Comparison of ENCODE assay signal across 18 cellular contexts in the genomic region with DNA sequence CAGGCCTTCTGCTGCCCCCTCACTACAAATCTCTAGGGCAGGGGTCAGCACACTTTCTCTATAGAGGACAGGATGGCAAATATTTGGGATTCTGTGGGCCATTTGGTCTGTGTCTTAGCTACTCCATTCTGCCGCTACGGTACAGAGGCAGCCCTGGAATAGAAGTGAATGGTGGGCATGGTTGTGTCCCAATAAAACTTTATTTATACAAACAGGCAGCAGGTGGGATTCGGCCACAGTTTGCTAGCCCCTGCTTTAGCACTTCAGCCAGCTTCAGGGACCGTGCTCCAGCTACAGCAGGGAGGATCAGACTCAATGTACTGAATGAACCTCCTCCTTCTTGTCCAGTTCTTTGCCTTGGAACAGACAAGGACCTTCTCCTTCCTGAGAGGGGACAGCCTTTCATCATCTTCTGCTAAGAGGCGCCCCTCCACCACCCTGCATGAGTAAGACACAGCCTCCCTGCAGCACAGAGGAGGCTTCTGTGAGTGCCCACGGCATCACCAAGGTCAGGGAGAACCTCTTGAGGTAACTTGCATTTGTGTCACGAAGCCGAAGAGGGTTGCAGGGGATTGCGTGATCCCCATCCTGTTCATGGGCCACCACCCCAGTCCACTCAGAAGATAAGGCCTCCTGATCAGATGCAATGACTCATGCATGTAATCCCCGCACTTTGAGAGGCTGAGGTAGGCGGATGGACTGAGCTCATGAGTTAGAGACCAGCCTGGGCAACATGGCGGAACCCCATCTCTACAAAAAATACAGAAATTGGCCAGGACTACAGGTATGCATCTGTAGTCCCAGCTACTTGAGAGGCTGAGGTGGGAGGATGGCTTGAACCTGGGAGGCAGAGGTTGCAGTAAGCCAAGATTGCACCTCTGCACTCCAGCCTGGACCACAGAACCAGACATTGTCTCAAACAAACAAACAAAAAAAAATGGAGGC. TPM values are rescaled to one million over a fixed set of nuclear protein-coding genes. Genes with fewer than 3 reads are reported as not detected.
A peak's percentile ranks its signal among the peaks of the same experiment; 100 is the strongest.
DNase-seq lines count a peak whose midpoint lies in the region; ATAC-seq and TF ChIP-seq lines count a peak whose summit lies in the region.
"Had no signal": no experiment of that assay in that cellular context is flagged by ENCODE, and none has a peak within 500 bp of the region (broad histone marks: within the 10 kb centered on the region; RNA-seq: fewer than 3 reads in every experiment).

No MANE protein-coding gene starts in this region.

- no peak overlapping the region for H3K56ac ChIP-seq in mesendoderm (ENCODE audit: low read length)

- H3K27me3 Mint-ChIP-seq in activated CD8-positive, alpha-beta memory T cell treated with anti-CD3 and anti-CD28 coated beads, Interleukin-2, amount 10 ng/mL, durations not matched to agents 7 days and 5 days: no peaks in the 10 kb centered on the region
- H3K27me3 Mint-ChIP-seq: CD4-positive, alpha-beta T cell; central memory CD8-positive, alpha-beta T cell had no signal

- H3K18ac ChIP-seq in mesenchymal stem cell (ENCODE audit: low read depth in 1 of 2, low read length in 2 of 2): no peak overlapping the region
- H3K18ac ChIP-seq in mesendoderm (ENCODE audit: low read length): no peak overlapping the region

- H2BK15ac ChIP-seq in mesenchymal stem cell (ENCODE audit: low read depth, poor library complexity, severe bottlenecking): no peak overlapping the region
- H2BK15ac ChIP-seq in mesendoderm (replicated peaks; ENCODE audit: low read depth): no peak overlapping the region

- H2AK5ac ChIP-seq in mesenchymal stem cell (ENCODE audit: low read length, severe bottlenecking) (no peak overlapping the region), mesendoderm (ENCODE audit: low read length) (no peak overlapping the region)

- TF ChIP-seq POLR2A in transverse colon (IDR thresholded peaks at IDR 0.05): no peak

- no peak overlapping the region for H4K91ac ChIP-seq in mesenchymal stem cell (ENCODE audit: low read length)

- 95% methylated on average over 10 of the region's 12 CpGs for WGBS in mesenchymal stem cell
- 60 to 91% methylated on average over 1 to 12 of the region's 12 CpGs for WGBS in transverse colon (ENCODE audit: low coverage in 1 of 2), 2 donors
- no CpG with 5 or more reads among the region's 12 CpGs for WGBS in mesendoderm (ENCODE audit: extremely low coverage, insufficient coverage, low lambda C conversion rate)

- peaks cover 15% of the 10 kb centered on the region for H3K4me1 ChIP-seq in mesenchymal stem cell (ENCODE audit: control insufficient read depth, insufficient read depth, low read depth, low read length)
- H3K4me1 ChIP-seq in transverse colon: peaks cover 10 to 33% (median 16%) of the 10 kb centered on the region in 4 donors
- peaks cover 3% of the 10 kb centered on the region for H3K4me1 ChIP-seq in mesendoderm (ENCODE audit: control insufficient read depth, low read depth, low read length)

- H3K36me3 ChIP-seq in mesenchymal stem cell (ENCODE audit: control insufficient read depth in 1 of 2, insufficient read depth in 2 of 2, low read depth in 1 of 2, low read length in 2 of 2) (peaks cover 57 to 61% of the 10 kb centered on the region in 2 experiments), transverse colon (peaks cover 0 to 31% (median 12%) of the 10 kb centered on the region in 4 donors), mesendoderm (ENCODE audit: control insufficient read depth, insufficient read depth, low read length) (peaks cover 11% of the 10 kb centered on the region)

- CTCF ChIA-PET in activated CD8-positive, alpha-beta memory T cell treated with anti-CD3 and anti-CD28 coated beads, Interleukin-2, amount 10 ng/mL, durations not matched to agents 7 days and 5 days (lab: Charles Lee): interaction anchor here (1.3 to 4.2 kb wide), 2 partner anchors 31 to 116 kb away, joined by 3 to 21 read pairs; no protein-coding TSS in a partner anchor

- H3K14ac ChIP-seq in mesenchymal stem cell (ENCODE audit: low read length in 2 of 2): no peak overlapping the region

- peaks cover 32% of the 10 kb centered on the region for H3K4me1 Mint-ChIP-seq in activated CD8-positive, alpha-beta memory T cell treated with anti-CD3 and anti-CD28 coated beads, Interleukin-2, amount 10 ng/mL, durations not matched to agents 7 days and 5 days

- H2BK12ac ChIP-seq in mesenchymal stem cell (ENCODE audit: low read length in 2 of 2): no peak overlapping the region

- no peak overlapping the region for H3K27ac ChIP-seq in mesenchymal stem cell (ENCODE audit: low read length, poor library complexity, severe bottlenecking)
- peak overlapping the region; percentile 38 to 75 (median 47) for H3K27ac ChIP-seq in transverse colon
- H3K27ac ChIP-seq in mesendoderm (ENCODE audit: low read depth, low read length): no peak overlapping the region
- H3K27ac ChIP-seq: neutrophil, right atrium auricular region, thyroid gland had no signal

- H3K9me3 Mint-ChIP-seq in activated CD8-positive, alpha-beta memory T cell treated with anti-CD3 and anti-CD28 coated beads, Interleukin-2, amount 10 ng/mL, durations not matched to agents 7 days and 5 days (ENCODE audit: low read depth): no peaks in the 10 kb centered on the region
- H3K9me3 Mint-ChIP-seq: activated T-cell treated with anti-CD3 and anti-CD28 coated beads, Interleukin-2, amount 50 U/mL, for 72 hours; CD4-positive, alpha-beta T cell; central memory CD8-positive, alpha-beta T cell had no signal

- no peak overlapping the region for H3K23ac ChIP-seq in mesenchymal stem cell (ENCODE audit: low read length in 2 of 2)
- no peak overlapping the region for H3K23ac ChIP-seq in mesendoderm (ENCODE audit: low read length)

- ATAC-seq in activated CD8-positive, alpha-beta memory T cell treated with anti-CD3 and anti-CD28 coated beads, Interleukin-2, amount 10 ng/mL, durations not matched to agents 7 days and 5 days: no peak
- ATAC-seq: activated T-cell treated with anti-CD3 and anti-CD28 coated beads, Interleukin-2, amount 50 U/mL, for 72 hours; HCT116 had no signal

- H3K4me3 ChIP-seq in mesenchymal stem cell (ENCODE audit: insufficient read depth in 1 of 2, low read depth in 1 of 2, low read length in 2 of 2) (no peak overlapping the region), transverse colon (no peak overlapping the region), mesendoderm (ENCODE audit: low read length) (no peak overlapping the region)
- H3K4me3 ChIP-seq: right atrium auricular region, thyroid gland had no signal

- TF ChIP-seq EP300 in transverse colon (IDR thresholded peaks at IDR 0.05; ENCODE audit: low read depth): no peak

- no peak overlapping the region for H2BK120ac ChIP-seq in mesenchymal stem cell (ENCODE audit: low read depth, low read length)
- H2BK120ac ChIP-seq in mesendoderm (ENCODE audit: low read depth, low read length): no peak overlapping the region

- peaks cover 7% of the 10 kb centered on the region for H3K79me2 ChIP-seq in mesendoderm (ENCODE audit: control insufficient read depth, insufficient read depth, low read length)

- H3K4me2 ChIP-seq in mesenchymal stem cell (ENCODE audit: low read length, poor library complexity, severe bottlenecking): no peak overlapping the region
- no peak overlapping the region for H3K4me2 ChIP-seq in mesendoderm (ENCODE audit: low read length)

- intact Hi-C loops in transverse colon (cut with DNase I; ENCODE audit: low total_unique reads): no loop called here

- H4K8ac ChIP-seq in mesenchymal stem cell (ENCODE audit: low read length) (no peak overlapping the region), mesendoderm (ENCODE audit: low read depth, low read length) (no peak overlapping the region)

- peaks cover 31% of the 10 kb centered on the region for H3K36me3 Mint-ChIP-seq in activated CD8-positive, alpha-beta memory T cell treated with anti-CD3 and anti-CD28 coated beads, Interleukin-2, amount 10 ng/mL, durations not matched to agents 7 days and 5 days

- H3K27me3 ChIP-seq in mesenchymal stem cell (ENCODE audit: control insufficient read depth in 1 of 2, insufficient read depth in 1 of 2, low read length in 2 of 2): no peaks in the 10 kb centered on the region
- no peaks in the 10 kb centered on the region for H3K27me3 ChIP-seq in transverse colon
- H3K27me3 ChIP-seq in mesendoderm (ENCODE audit: insufficient read depth, low read length, poor library complexity): no peaks in the 10 kb centered on the region
- H3K27me3 ChIP-seq: neutrophil, right atrium auricular region, thyroid gland had no signal

- H3K79me1 ChIP-seq in mesenchymal stem cell (replicated peaks; ENCODE audit: low read length, poor library complexity, severe bottlenecking) (peaks cover 26% of the 10 kb centered on the region), mesendoderm (ENCODE audit: low read length) (peaks cover 10% of the 10 kb centered on the region)

- H3K9ac ChIP-seq in mesenchymal stem cell (ENCODE audit: low read length) (no peak overlapping the region), mesendoderm (ENCODE audit: low read length) (no peak overlapping the region)

- no peaks in the 10 kb centered on the region for H3K9me3 ChIP-seq in mesenchymal stem cell (ENCODE audit: control insufficient read depth, low read length)
- H3K9me3 ChIP-seq in transverse colon: no peaks in the 10 kb centered on the region
- H3K9me3 ChIP-seq: neutrophil, right atrium auricular region, thyroid gland had no signal

- no peak overlapping the region for H4K5ac ChIP-seq in mesendoderm (ENCODE audit: low read length)

- H3K4ac ChIP-seq in mesenchymal stem cell (ENCODE audit: low read depth in 1 of 2, low read length in 2 of 2) (no peak overlapping the region), mesendoderm (ENCODE audit: low read depth, low read length) (no peak overlapping the region)

- H2AFZ ChIP-seq in mesenchymal stem cell (ENCODE audit: low read depth, low read length): no peak overlapping the region

- no peak for TF ChIP-seq CTCF in transverse colon (IDR thresholded peaks at IDR 0.05)

- H2BK5ac ChIP-seq in mesenchymal stem cell (ENCODE audit: low read depth, low read length, poor library complexity, severe bottlenecking) (no peak overlapping the region), mesendoderm (ENCODE audit: low read length) (no peak overlapping the region)

- DNase-seq in activated CD8-positive, alpha-beta memory T cell treated with anti-CD3 and anti-CD28 coated beads, Interleukin-2, amount 10 ng/mL, durations not matched to agents 7 days and 5 days: no peak
- no peak for DNase-seq in activated CD8-positive, alpha-beta memory T cell treated with anti-CD3 and anti-CD28 coated beads, Interleukin-2, amount 50 U/mL, for 48 hours
- DNase-seq in amniotic epithelial cell (ENCODE audit: low read depth) (peak; percentile 55), mesenchymal stem cell (peak; percentile 16), transverse colon (no peak), mesendoderm (no peak), HUDEP-2 (lab: John Stamatoyannopoulos, UW; ENCODE audit: unreplicated experiment in 76 of 76) (no peak), dedifferentiated amniotic fluid mesenchymal stem cell (ENCODE audit: extremely low spot score) (no peak)
- DNase-seq: activated CD4-positive, alpha-beta T cell treated with anti-CD3 and anti-CD28 coated beads, Interleukin-2, amount 50 U/mL, for 4 hours; activated T-cell treated with anti-CD3 and anti-CD28 coated beads, Interleukin-2, amount 50 U/mL, for 72 hours; CD4-positive, alpha-beta T cell; DMS79 treated with DMSO at 0.1 percent for 48 hours; stimulated activated CD4-positive, alpha-beta T cell treated with anti-CD3 and anti-CD28 coated beads, Interleukin-2, amount 100 ng/mL, for 24 hours; thyroid gland had no signal

- no peak overlapping the region for H3K4me3 Mint-ChIP-seq in activated CD8-positive, alpha-beta memory T cell treated with anti-CD3 and anti-CD28 coated beads, Interleukin-2, amount 10 ng/mL, durations not matched to agents 7 days and 5 days
- H3K4me3 Mint-ChIP-seq: activated T-cell treated with anti-CD3 and anti-CD28 coated beads, Interleukin-2, amount 50 U/mL, for 72 hours; CD4-positive, alpha-beta T cell; central memory CD8-positive, alpha-beta T cell had no signal

- in situ Hi-C loops in transverse colon (cut with MboI; ENCODE audit: low pct_ligation_motif_present in 1 of 4, low pct_unique_long_range_greater_than_20kb in 1 of 4, low sequenced_read_pairs in 3 of 4): loop anchor here in 1 of 4 donors (25.0 kb wide), 1 partner anchor 120 kb away; no protein-coding TSS in a partner anchor

- peak overlapping the region; percentile 31 for H3K27ac Mint-ChIP-seq in activated CD8-positive, alpha-beta memory T cell treated with anti-CD3 and anti-CD28 coated beads, Interleukin-2, amount 10 ng/mL, durations not matched to agents 7 days and 5 days
- H3K27ac Mint-ChIP-seq: activated T-cell treated with anti-CD3 and anti-CD28 coated beads, Interleukin-2, amount 50 U/mL, for 72 hours; CD4-positive, alpha-beta T cell had no signal

RNA-seq across cellular contexts. Expression of a gene that starts 4.6 kb away (rescaled TPM):
- total RNA-seq in activated CD8-positive, alpha-beta memory T cell treated with anti-CD3 and anti-CD28 coated beads, Interleukin-2, amount 10 ng/mL, durations not matched to agents 7 days and 5 days: 10 to 100 TPM; 26.4 to 27.0 TPM
- polyA plus RNA-seq in mesenchymal stem cell (2013, experiment 1 of 2): 90.1 TPM
- polyA plus RNA-seq in mesenchymal stem cell (2013, experiment 2 of 2): 93.9 TPM
- total RNA-seq in transverse colon: 100 to 1,000 TPM in 1 of 4 donors, 10 to 100 TPM in 3; 31.4 to 130 (median 56.6) TPM
- polyA plus RNA-seq in mesendoderm (2013, experiment 1 of 2): 60.1 TPM
- polyA plus RNA-seq in mesendoderm (2013, experiment 2 of 2): 61.6 TPM

RNA-seq across cellular contexts. Expression of a gene that starts 45.2 kb away (rescaled TPM):
- total RNA-seq in activated CD8-positive, alpha-beta memory T cell treated with anti-CD3 and anti-CD28 coated beads, Interleukin-2, amount 10 ng/mL, durations not matched to agents 7 days and 5 days: 10 to 100 TPM; 15.6 to 16.2 TPM
- 46.4 TPM for polyA plus RNA-seq in mesenchymal stem cell (2013, experiment 1 of 2)
- polyA plus RNA-seq in mesenchymal stem cell (2013, experiment 2 of 2): 41.4 TPM
- total RNA-seq in transverse colon: 100 to 1,000 TPM in 1 of 4 donors, 10 to 100 TPM in 3; 72.6 to 138 (median 82.3) TPM
- 20.9 TPM for polyA plus RNA-seq in mesendoderm (2013, experiment 1 of 2)
- 23.3 TPM for polyA plus RNA-seq in mesendoderm (2013, experiment 2 of 2)

RNA-seq across cellular contexts. Expression of a gene that starts 54.1 kb away (rescaled TPM):
- total RNA-seq in activated CD8-positive, alpha-beta memory T cell treated with anti-CD3 and anti-CD28 coated beads, Interleukin-2, amount 10 ng/mL, durations not matched to agents 7 days and 5 days: 10 to 100 TPM; 15.1 to 20.3 TPM
- 20.8 TPM for polyA plus RNA-seq in mesenchymal stem cell (2013, experiment 1 of 2)
- 19.5 TPM for polyA plus RNA-seq in mesenchymal stem cell (2013, experiment 2 of 2)
- total RNA-seq in transverse colon: 10 to 100 TPM; 33.4 to 71.4 (median 63.8) TPM
- 34.7 TPM for polyA plus RNA-seq in mesendoderm (2013, experiment 1 of 2)
- polyA plus RNA-seq in mesendoderm (2013, experiment 2 of 2): 34.3 TPM

Comparison
In these comparisons a context has a peak if more than half of its experiments do, and no peak if none do; other contexts are left out.
1. DNase-seq: peak in amniotic epithelial cell (single experiment) and mesenchymal stem cell (single experiment); none in activated CD8-positive, alpha-beta memory T cell treated with anti-CD3 and anti-CD28 coated beads, Interleukin-2, amount 10 ng/mL, durations not matched to agents 7 days and 5 days (single experiment), activated CD8-positive, alpha-beta memory T cell treated with anti-CD3 and anti-CD28 coated beads, Interleukin-2, amount 50 U/mL, for 48 hours (single experiment), transverse colon (single experiment), mesendoderm (single experiment), HUDEP-2 (0 of 76) and dedifferentiated amniotic fluid mesenchymal stem cell (single experiment).
2. H3K27ac ChIP-seq: peak in transverse colon (4 of 4); none in mesenchymal stem cell (single experiment) and mesendoderm (single experiment).
3. RNA of a gene that starts 45.2 kb away (total RNA-seq): 72.6 to 138 TPM in transverse colon; 15.6 to 16.2 TPM in activated CD8-positive, alpha-beta memory T cell treated with anti-CD3 and anti-CD28 coated beads, Interleukin-2, amount 10 ng/mL, durations not matched to agents 7 days and 5 days; every median in the first group is over 4 times any median in the second.